17 cellular contexts compared by ENCODE assay signal in genomic region chr14:45686771-45687170, GRCh38.
DNase-seq lines count a peak whose midpoint lies in the region; ATAC-seq and TF ChIP-seq lines count a peak whose summit lies in the region.
"Had no signal": no experiment of that assay in that cellular context is flagged by ENCODE, and none has a peak within 500 bp of the region (broad histone marks: within the 10 kb centered on the region; RNA-seq: fewer than 3 reads in every experiment).

No MANE protein-coding gene starts in this region.

- H3K4me1 Mint-ChIP-seq in osteocyte (ENCODE audit: unreplicated experiment), result peaks cover 38% of the 10 kb centered on the region
- peaks cover 19% of the 10 kb centered on the region for H3K4me1 Mint-ChIP-seq in HFFc6 (ENCODE audit: low read depth)
- H3K4me1 Mint-ChIP-seq: CD4-positive, CD25-positive, alpha-beta regulatory T cell; GM23338; H9; IgD-negative memory B cell had no signal

- H3K36me3 ChIP-seq in SU-DHL-6 (ENCODE audit: low read length), result no peaks in the 10 kb centered on the region
- H3K36me3 ChIP-seq in gastrocnemius medialis, result no peaks in the 10 kb centered on the region
- H3K36me3 ChIP-seq: BLaER1 treated with 17β-estradiol and CSF1 and Interleukin-3, amounts not matched to agents 10 nM and 100 nM had no signal

- no peak overlapping the region for H3K4me3 ChIP-seq in SU-DHL-6 (ENCODE audit: insufficient read depth, low read length, poor library complexity, severe bottlenecking)
- H3K4me3 ChIP-seq in gastrocnemius medialis, result no peak overlapping the region
- H3K4me3 ChIP-seq: BLaER1 treated with 17β-estradiol and CSF1 and Interleukin-3, amounts not matched to agents 10 nM and 100 nM; GM12878; GM23338 had no signal

- no peaks in the 10 kb centered on the region for H4K20me1 ChIP-seq in SU-DHL-6 (ENCODE audit: low read depth, low read length)
- H4K20me1 ChIP-seq: BLaER1 treated with 17β-estradiol and CSF1 and Interleukin-3, amounts not matched to agents 10 nM and 100 nM had no signal

- H3K9me3 Mint-ChIP-seq in osteocyte (ENCODE audit: unreplicated experiment), result peaks cover 24% of the 10 kb centered on the region
- peaks cover 5% of the 10 kb centered on the region; the same call in 1 of the 2 replicates for H3K9me3 Mint-ChIP-seq in HFFc6

- no peaks in the 10 kb centered on the region for H3K4me1 ChIP-seq in gastrocnemius medialis
- H3K4me1 ChIP-seq: BLaER1 treated with 17β-estradiol and CSF1 and Interleukin-3, amounts not matched to agents 10 nM and 100 nM had no signal

- no peaks in the 10 kb centered on the region for H3K9me2 ChIP-seq in SU-DHL-6 (replicated peaks; ENCODE audit: insufficient read depth, low read length)

- ATAC-seq in HG02970 (IDR thresholded peaks at IDR 0.05; ENCODE audit: low FRiP score, unreplicated experiment), result no peak
- ATAC-seq in GM19395 (IDR thresholded peaks at IDR 0.05; ENCODE audit: unreplicated experiment), result no peak
- no peak for ATAC-seq in gastrocnemius medialis
- ATAC-seq: GM12878, GM23338 had no signal

- H3K27me3 ChIP-seq in SU-DHL-6 (ENCODE audit: low read length) (no peaks in the 10 kb centered on the region), gastrocnemius medialis (no peaks in the 10 kb centered on the region)
- H3K27me3 ChIP-seq: BLaER1 treated with 17β-estradiol and CSF1 and Interleukin-3, amounts not matched to agents 10 nM and 100 nM had no signal

- H3K4me3 Mint-ChIP-seq in osteocyte (ENCODE audit: unreplicated experiment) (peak overlapping the region; percentile 30), HFFc6 (no peak overlapping the region; the same call in 1 of the 2 replicates)
- H3K4me3 Mint-ChIP-seq: CD4-positive, CD25-positive, alpha-beta regulatory T cell; GM23338; H9; IgD-negative memory B cell had no signal

- no peak for TF ChIP-seq POLR2A in gastrocnemius medialis (IDR thresholded peaks at IDR 0.05)

- H3K4me2 ChIP-seq in SU-DHL-6 (ENCODE audit: low read depth, low read length, poor library complexity, severe bottlenecking), result peak overlapping the region; percentile 7
- H3K4me2 ChIP-seq: BLaER1 treated with 17β-estradiol and CSF1 and Interleukin-3, amounts not matched to agents 10 nM and 100 nM; GM23338 had no signal

- DNase-seq in EL (peak; percentile 27), fibroblast of peridontal ligament (ENCODE audit: extremely low read depth) (peak; percentile 5), osteocyte (ENCODE audit: extremely low spot score, unreplicated experiment) (no peak), gastrocnemius medialis (no peak), HFFc6 (no peak)
- DNase-seq: 8988T; ACHN; CD4-positive, CD25-positive, alpha-beta regulatory T cell; DMS53; H9 had no signal

- H2AFZ ChIP-seq in SU-DHL-6 (ENCODE audit: low read depth, low read length, severe bottlenecking), result peak overlapping the region; percentile 80
- H2AFZ ChIP-seq: GM23338 had no signal

- no peak overlapping the region for H3K9ac ChIP-seq in SU-DHL-6 (ENCODE audit: low read length)
- H3K9ac ChIP-seq: BLaER1 treated with 17β-estradiol and CSF1 and Interleukin-3, amounts not matched to agents 10 nM and 100 nM had no signal

- H3K36me3 Mint-ChIP-seq in osteocyte (ENCODE audit: unreplicated experiment), result peaks cover 15% of the 10 kb centered on the region
- H3K36me3 Mint-ChIP-seq in HFFc6 (ENCODE audit: low read depth), result no peaks in the 10 kb centered on the region
- H3K36me3 Mint-ChIP-seq: CD4-positive, CD25-positive, alpha-beta regulatory T cell; IgD-negative memory B cell had no signal

- H3K27ac ChIP-seq in SU-DHL-6 (ENCODE audit: low read depth, low read length), result peak overlapping the region; percentile 17
- no peak overlapping the region for H3K27ac ChIP-seq in gastrocnemius medialis
- H3K27ac ChIP-seq: BLaER1 treated with 17β-estradiol and CSF1 and Interleukin-3, amounts not matched to agents 10 nM and 100 nM had no signal

- H3F3A ChIP-seq in SU-DHL-6 (ENCODE audit: insufficient read depth), result no peaks in the 10 kb centered on the region

- H3K27me3 Mint-ChIP-seq in osteocyte (ENCODE audit: unreplicated experiment) (no peaks in the 10 kb centered on the region), HFFc6 (ENCODE audit: insufficient read depth) (no peaks in the 10 kb centered on the region)
- H3K27me3 Mint-ChIP-seq: CD4-positive, CD25-positive, alpha-beta regulatory T cell; IgD-negative memory B cell had no signal

- no peaks in the 10 kb centered on the region for H3K79me2 ChIP-seq in SU-DHL-6 (ENCODE audit: insufficient read depth, low read length)

- H3K27ac Mint-ChIP-seq in osteocyte (ENCODE audit: unreplicated experiment) (peak overlapping the region; percentile 92), HFFc6 (no peak overlapping the region)
- H3K27ac Mint-ChIP-seq: CD4-positive, CD25-positive, alpha-beta regulatory T cell; GM23338; H9; IgD-negative memory B cell had no signal

- no peak for TF ChIP-seq CTCF in SU-DHL-6 (IDR thresholded peaks at IDR 0.05; ENCODE audit: insufficient read depth, low read length, poor library complexity, severe bottlenecking)
- TF ChIP-seq CTCF in osteocyte (IDR thresholded peaks at IDR 0.05), result no peak
- no peak for TF ChIP-seq CTCF in gastrocnemius medialis (IDR thresholded peaks at IDR 0.05 in 4 of 5, conservative IDR thresholded peaks at IDR 0.05 in 1 of 5)
- TF ChIP-seq CTCF in HFFc6 (IDR thresholded peaks at IDR 0.05), result no peak

- intact Hi-C loops in gastrocnemius medialis (cut with DNase I; ENCODE audit: low total_unique reads), result no loop called here

- in situ Hi-C loops in gastrocnemius medialis (cut with MboI; ENCODE audit: low sequenced_read_pairs in 4 of 4), result no loop called here

- H3K9me3 ChIP-seq in SU-DHL-6 (ENCODE audit: insufficient read depth, low read length) (no peaks in the 10 kb centered on the region), gastrocnemius medialis (no peaks in the 10 kb centered on the region)

Comparison
In these comparisons a context has a peak if more than half of its experiments do, and no peak if none do; other contexts are left out.
1. DNase-seq: peak in EL (single experiment) and fibroblast of peridontal ligament (single experiment); none in osteocyte (single experiment), gastrocnemius medialis (0 of 2) and HFFc6 (single experiment).